Comparison of ENCODE assay signal across 8 cellular contexts in the genomic region with DNA sequence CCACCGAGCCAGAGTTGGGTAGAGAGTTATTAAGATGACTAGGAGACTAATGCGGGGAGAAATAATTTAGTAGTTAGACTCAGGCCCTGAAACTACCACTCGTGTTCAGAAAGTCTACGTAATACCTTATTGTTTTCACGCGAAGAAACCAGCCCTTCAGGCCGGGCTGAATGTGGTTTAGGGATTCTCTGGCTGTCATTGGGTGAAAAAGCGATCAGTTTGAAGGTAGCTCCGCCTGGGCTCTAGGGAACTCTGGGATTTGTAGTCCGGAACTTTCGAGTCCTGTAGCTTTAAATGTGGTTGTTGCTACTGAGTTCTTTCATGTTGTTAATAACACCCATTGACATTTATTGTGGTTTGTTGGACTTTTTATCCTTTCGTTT.
DNase-seq lines count a peak whose midpoint lies in the region; ATAC-seq and TF ChIP-seq lines count a peak whose summit lies in the region.

No MANE protein-coding gene starts in this region.

- TF ChIP-seq CTCF in AG09319 (IDR thresholded peaks at IDR 0.05; ENCODE audit: low read depth, low read length) = no peak

- ATAC-seq in GM19043 (IDR thresholded peaks at IDR 0.05; ENCODE audit: low read depth, unreplicated experiment) (peak; percentile 57), HG03378 (IDR thresholded peaks at IDR 0.05; ENCODE audit: unreplicated experiment) (peak; percentile 61)

- DNase-seq in AG09319 (ENCODE audit: extremely low read depth, low read depth) (peak; percentile 85), NCI-H446 treated with DMSO at 0.1 percent for 48 hours (lab: John Stamatoyannopoulos, UW) (peak; percentile 93), dedifferentiated amniotic fluid mesenchymal stem cell (ENCODE audit: extremely low spot score) (peak; percentile 97), left kidney (ENCODE audit: low read depth, low spot score) (peak; percentile 98)
- DNase-seq in activated CD4-positive, CD25-positive, alpha-beta regulatory T cell treated with anti-CD3 and anti-CD28 coated beads, Interleukin-2, amount 50 U/mL, for 72 hours = peak; percentile 65
- DNase-seq in stimulated activated CD4-positive, alpha-beta T cell treated with anti-CD3 and anti-CD28 coated beads, Interleukin-2, amount 100 ng/mL, for 24 hours = peak; percentile 66 to 77

Comparison
In these comparisons a context has a peak if more than half of its experiments do, and no peak if none do; other contexts are left out.
1. Peak in every context shown above with its lines: DNase-seq and ATAC-seq.